Comparison of ENCODE assay signal across 2 cellular contexts in the genomic region with DNA sequence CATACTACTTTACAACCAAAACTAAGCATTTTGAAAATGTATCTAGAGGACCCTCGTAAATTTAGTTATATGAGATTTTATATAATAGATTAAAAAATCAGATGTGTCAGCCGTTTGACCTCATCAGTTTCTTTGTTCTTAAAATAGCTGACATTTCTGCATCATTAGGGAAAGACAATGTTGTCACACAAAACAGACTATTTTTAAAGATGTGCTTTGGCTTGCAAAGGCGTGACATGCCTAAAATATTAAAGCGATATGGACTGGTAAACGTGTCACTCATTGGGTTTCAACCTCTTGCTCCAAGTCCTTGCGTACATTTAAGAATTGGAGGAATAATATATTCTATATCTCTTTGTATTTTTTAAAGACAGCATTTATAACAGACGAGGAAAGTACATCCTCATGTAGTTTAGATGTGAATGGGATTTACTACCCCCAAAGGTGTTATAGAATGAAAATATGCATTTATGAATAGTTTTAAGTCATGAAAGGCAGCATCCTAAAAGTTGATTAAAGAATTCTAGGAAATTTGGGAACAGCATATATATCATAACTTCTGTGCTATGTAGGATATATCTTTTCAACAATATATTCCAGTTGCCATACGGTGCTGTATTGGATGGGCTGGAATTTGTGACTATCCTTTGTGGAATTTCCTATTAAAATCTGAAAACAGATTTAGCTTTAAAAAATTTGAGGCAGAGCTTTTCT.
TF ChIP-seq lines count a peak whose summit lies in the region.

No MANE protein-coding gene starts in this region.

TF ChIP-seq in K562, 482 proteins besides CTCF, POLR2A, EP300 and RAD21 (continues in another document):
- TF ChIP-seq KLF13 (tag; IDR thresholded peaks at IDR 0.05; ENCODE audit: borderline replicate concordance, low read depth) (no peak), SP2 (IDR thresholded peaks at IDR 0.05; ENCODE audit: extremely low read depth, low read depth, low read length, poor library complexity, severe bottlenecking) (no peak), ZBTB7A (IDR thresholded peaks at IDR 0.05; ENCODE audit: borderline replicate concordance, control insufficient read depth, low read depth, low read length) (no peak), KLF10 (CRISPR knock-in tag; IDR thresholded peaks at IDR 0.05) (no peak), ZNF24 (IDR thresholded peaks at IDR 0.05) (no peak), ZBTB40 (IDR thresholded peaks at IDR 0.05) (no peak), ZBTB40 (CRISPR knock-in tag; IDR thresholded peaks at IDR 0.05) (no peak), RB1 (IDR thresholded peaks at IDR 0.05; ENCODE audit: low read depth) (no peak), FOXK2 (conservative IDR thresholded peaks at IDR 0.05 in 1 of 2, IDR thresholded peaks at IDR 0.05 in 1 of 2; ENCODE audit: low read depth in 2 of 2) (no peak), POLR2G (IDR thresholded peaks at IDR 0.05; ENCODE audit: low read depth, low read length) (0 out of 2 replicates have a peak, but pooled peaks have one; percentile 33), ARHGAP35 (IDR thresholded peaks at IDR 0.05; ENCODE audit: partially characterized antibody) (no peak), POLR2B (IDR thresholded peaks at IDR 0.05; ENCODE audit: low read depth, partially characterized antibody) (peak; percentile 3)
- TF ChIP-seq, protein P1, sequence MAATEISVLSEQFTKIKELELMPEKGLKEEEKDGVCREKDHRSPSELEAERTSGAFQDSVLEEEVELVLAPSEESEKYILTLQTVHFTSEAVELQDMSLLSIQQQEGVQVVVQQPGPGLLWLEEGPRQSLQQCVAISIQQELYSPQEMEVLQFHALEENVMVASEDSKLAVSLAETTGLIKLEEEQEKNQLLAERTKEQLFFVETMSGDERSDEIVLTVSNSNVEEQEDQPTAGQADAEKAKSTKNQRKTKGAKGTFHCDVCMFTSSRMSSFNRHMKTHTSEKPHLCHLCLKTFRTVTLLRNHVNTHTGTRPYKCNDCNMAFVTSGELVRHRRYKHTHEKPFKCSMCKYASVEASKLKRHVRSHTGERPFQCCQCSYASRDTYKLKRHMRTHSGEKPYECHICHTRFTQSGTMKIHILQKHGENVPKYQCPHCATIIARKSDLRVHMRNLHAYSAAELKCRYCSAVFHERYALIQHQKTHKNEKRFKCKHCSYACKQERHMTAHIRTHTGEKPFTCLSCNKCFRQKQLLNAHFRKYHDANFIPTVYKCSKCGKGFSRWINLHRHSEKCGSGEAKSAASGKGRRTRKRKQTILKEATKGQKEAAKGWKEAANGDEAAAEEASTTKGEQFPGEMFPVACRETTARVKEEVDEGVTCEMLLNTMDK (IDR thresholded peaks at IDR 0.05; ENCODE audit: borderline replicate concordance, insufficient read depth, low read depth, low read length, poor library complexity, severe bottlenecking): no peak
- TF ChIP-seq, protein P2, sequence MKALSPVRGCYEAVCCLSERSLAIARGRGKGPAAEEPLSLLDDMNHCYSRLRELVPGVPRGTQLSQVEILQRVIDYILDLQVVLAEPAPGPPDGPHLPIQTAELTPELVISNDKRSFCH (CRISPR knock-in tag; IDR thresholded peaks at IDR 0.05): no peak
- TF ChIP-seq, protein P2 (tag; IDR thresholded peaks at IDR 0.05): no peak

TF ChIP-seq in HEK293T, 16 proteins besides CTCF, POLR2A, EP300 and RAD21:
- no peak for TF ChIP-seq SUZ12 (IDR thresholded peaks at IDR 0.05)
- TF ChIP-seq ARNT (IDR thresholded peaks at IDR 0.05): no peak
- no peak for TF ChIP-seq ELF4 (IDR thresholded peaks at IDR 0.05)
- no peak for TF ChIP-seq SP1 (IDR thresholded peaks at IDR 0.05)
- no peak for TF ChIP-seq HDGF (IDR thresholded peaks at IDR 0.05; ENCODE audit: borderline replicate concordance)
- no peak for TF ChIP-seq BHLHE40 (IDR thresholded peaks at IDR 0.05; ENCODE audit: borderline replicate concordance)
- no peak for TF ChIP-seq CTBP1 (IDR thresholded peaks at IDR 0.05; ENCODE audit: borderline replicate concordance)
- no peak for TF ChIP-seq NFRKB (IDR thresholded peaks at IDR 0.05)
- TF ChIP-seq FOXM1 (IDR thresholded peaks at IDR 0.05; ENCODE audit: borderline replicate concordance): no peak
- no peak for TF ChIP-seq FOXK2 (IDR thresholded peaks at IDR 0.05)
- no peak for TF ChIP-seq LEF1 (IDR thresholded peaks at IDR 0.05; ENCODE audit: borderline replicate concordance)
- no peak for TF ChIP-seq ZNF384 (IDR thresholded peaks at IDR 0.05)
- TF ChIP-seq TARDBP (IDR thresholded peaks at IDR 0.05): no peak
- TF ChIP-seq FOXA1 (IDR thresholded peaks at IDR 0.05): no peak
- no peak for TF ChIP-seq L3MBTL2 (conservative IDR thresholded peaks at IDR 0.05)
